In the genomic region with DNA sequence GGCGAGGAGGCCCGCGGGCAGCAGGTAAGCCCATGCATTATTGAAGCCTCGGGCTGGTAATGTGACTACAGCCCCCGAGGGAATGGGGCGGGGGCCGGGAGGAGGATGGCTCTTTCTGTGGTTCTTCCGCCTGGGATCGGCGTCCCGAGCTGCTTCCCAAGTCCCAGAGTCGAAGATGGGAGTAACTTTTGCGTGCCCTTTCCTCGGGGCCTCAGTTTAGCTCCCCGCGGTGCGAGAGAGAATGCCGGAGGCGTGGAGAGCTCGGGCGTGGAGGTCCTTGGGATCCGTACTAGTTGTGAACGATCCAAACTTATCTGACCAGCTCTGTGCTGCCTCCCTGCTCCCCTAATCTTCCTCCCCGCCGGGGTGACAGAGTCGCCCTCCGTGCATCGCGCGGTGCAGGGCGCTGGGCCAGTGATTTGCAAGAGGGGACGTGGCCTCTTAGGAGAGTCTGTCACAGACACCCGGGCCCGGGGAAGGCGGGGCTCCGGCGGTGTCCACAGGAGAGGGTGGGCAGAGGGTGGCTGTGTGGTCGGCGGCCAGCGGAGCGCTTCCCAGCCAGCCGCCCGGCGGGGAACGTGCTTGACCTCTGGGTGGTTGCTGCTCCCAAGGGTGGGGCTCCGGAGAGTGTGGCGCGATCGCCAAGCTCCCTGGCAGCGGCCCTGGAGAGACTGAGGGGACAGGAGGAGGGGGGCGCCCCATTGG, we compare ENCODE assay signal across 1 cellular context.
TF ChIP-seq lines count a peak whose summit lies in the region.

No MANE protein-coding gene starts in this region.

TF ChIP-seq in HepG2, 621 proteins besides CTCF, POLR2A, EP300 and RAD21 (continued from another document and continues in another):
- TF ChIP-seq BCLAF1 (IDR thresholded peaks at IDR 0.05) = no peak
- peak; percentile 42; the same call in 1 of the 2 replicates for TF ChIP-seq FOXO1 (CRISPR knock-in tag; IDR thresholded peaks at IDR 0.05)
- 0 out of 2 replicates have a peak, but pooled peaks have one; percentile 33 for TF ChIP-seq SPEN (CRISPR knock-in tag; IDR thresholded peaks at IDR 0.05; ENCODE audit: low read depth)
- no peak; the same call in 1 of the 2 replicates for TF ChIP-seq BCL3 (CRISPR knock-in tag; IDR thresholded peaks at IDR 0.05)
- no peak for TF ChIP-seq RBM39 (IDR thresholded peaks at IDR 0.05; ENCODE audit: low read depth, low read length, poor library complexity, severe bottlenecking)
- no peak; the same call in 1 of the 2 replicates for TF ChIP-seq ZNF350 (CRISPR knock-in tag; IDR thresholded peaks at IDR 0.05; ENCODE audit: borderline replicate concordance, low read depth)
- no peak for TF ChIP-seq TBP (CRISPR knock-in tag; IDR thresholded peaks at IDR 0.05)
- no peak for TF ChIP-seq CC2D1A (CRISPR knock-in tag; IDR thresholded peaks at IDR 0.05)
- no peak for TF ChIP-seq RORA (CRISPR knock-in tag; IDR thresholded peaks at IDR 0.05)
- TF ChIP-seq, protein P1, sequence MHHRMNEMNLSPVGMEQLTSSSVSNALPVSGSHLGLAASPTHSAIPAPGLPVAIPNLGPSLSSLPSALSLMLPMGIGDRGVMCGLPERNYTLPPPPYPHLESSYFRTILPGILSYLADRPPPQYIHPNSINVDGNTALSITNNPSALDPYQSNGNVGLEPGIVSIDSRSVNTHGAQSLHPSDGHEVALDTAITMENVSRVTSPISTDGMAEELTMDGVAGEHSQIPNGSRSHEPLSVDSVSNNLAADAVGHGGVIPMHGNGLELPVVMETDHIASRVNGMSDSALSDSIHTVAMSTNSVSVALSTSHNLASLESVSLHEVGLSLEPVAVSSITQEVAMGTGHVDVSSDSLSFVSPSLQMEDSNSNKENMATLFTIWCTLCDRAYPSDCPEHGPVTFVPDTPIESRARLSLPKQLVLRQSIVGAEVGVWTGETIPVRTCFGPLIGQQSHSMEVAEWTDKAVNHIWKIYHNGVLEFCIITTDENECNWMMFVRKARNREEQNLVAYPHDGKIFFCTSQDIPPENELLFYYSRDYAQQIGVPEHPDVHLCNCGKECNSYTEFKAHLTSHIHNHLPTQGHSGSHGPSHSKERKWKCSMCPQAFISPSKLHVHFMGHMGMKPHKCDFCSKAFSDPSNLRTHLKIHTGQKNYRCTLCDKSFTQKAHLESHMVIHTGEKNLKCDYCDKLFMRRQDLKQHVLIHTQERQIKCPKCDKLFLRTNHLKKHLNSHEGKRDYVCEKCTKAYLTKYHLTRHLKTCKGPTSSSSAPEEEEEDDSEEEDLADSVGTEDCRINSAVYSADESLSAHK (CRISPR knock-in tag; IDR thresholded peaks at IDR 0.05; ENCODE audit: borderline replicate concordance) = no peak
- TF ChIP-seq MLLT10 (CRISPR knock-in tag; IDR thresholded peaks at IDR 0.05) = 0 out of 2 replicates have a peak, but pooled peaks have one; percentile 20
- no peak; the same call in 1 of the 2 replicates for TF ChIP-seq EED (CRISPR knock-in tag; IDR thresholded peaks at IDR 0.05)
- TF ChIP-seq REXO4 (CRISPR knock-in tag; IDR thresholded peaks at IDR 0.05; ENCODE audit: borderline replicate concordance) = no peak
- peak; percentile 73 for TF ChIP-seq ATF7-NPFF (CRISPR knock-in tag; IDR thresholded peaks at IDR 0.05; ENCODE audit: low read depth)
- TF ChIP-seq PHF5A (CRISPR knock-in tag; IDR thresholded peaks at IDR 0.05; ENCODE audit: low read depth, unreplicated experiment) = no peak
- TF ChIP-seq FOXA3 (CRISPR knock-in tag; IDR thresholded peaks at IDR 0.05) = peak; percentile 36; the same call in 1 of the 2 replicates
- no peak for TF ChIP-seq ZNF33A (CRISPR knock-in tag; IDR thresholded peaks at IDR 0.05; ENCODE audit: borderline replicate concordance)
- TF ChIP-seq ZNF772 (CRISPR knock-in tag; IDR thresholded peaks at IDR 0.05) = peak; percentile 75; the same call in 1 of the 2 replicates
- TF ChIP-seq SOX13 (IDR thresholded peaks at IDR 0.05) = no peak; the same call in 1 of the 2 replicates
- peak in 1 of 2 experiments; percentile 42; a peak in 2 of 4 replicates for TF ChIP-seq SOX13 (CRISPR knock-in tag; conservative IDR thresholded peaks at IDR 0.05 in 1 of 2, IDR thresholded peaks at IDR 0.05 in 1 of 2)
- TF ChIP-seq ZNF430 (CRISPR knock-in tag; IDR thresholded peaks at IDR 0.05) = no peak; the same call in 1 of the 2 replicates
- TF ChIP-seq ZNF34 (CRISPR knock-in tag; IDR thresholded peaks at IDR 0.05; ENCODE audit: borderline replicate concordance) = no peak; the same call in 1 of the 2 replicates
- peak; percentile 51; the same call in 1 of the 2 replicates for TF ChIP-seq ZBTB14 (CRISPR knock-in tag; IDR thresholded peaks at IDR 0.05)
- TF ChIP-seq ZNF75D (CRISPR knock-in tag; IDR thresholded peaks at IDR 0.05; ENCODE audit: borderline replicate concordance) = no peak
- TF ChIP-seq, protein P2, sequence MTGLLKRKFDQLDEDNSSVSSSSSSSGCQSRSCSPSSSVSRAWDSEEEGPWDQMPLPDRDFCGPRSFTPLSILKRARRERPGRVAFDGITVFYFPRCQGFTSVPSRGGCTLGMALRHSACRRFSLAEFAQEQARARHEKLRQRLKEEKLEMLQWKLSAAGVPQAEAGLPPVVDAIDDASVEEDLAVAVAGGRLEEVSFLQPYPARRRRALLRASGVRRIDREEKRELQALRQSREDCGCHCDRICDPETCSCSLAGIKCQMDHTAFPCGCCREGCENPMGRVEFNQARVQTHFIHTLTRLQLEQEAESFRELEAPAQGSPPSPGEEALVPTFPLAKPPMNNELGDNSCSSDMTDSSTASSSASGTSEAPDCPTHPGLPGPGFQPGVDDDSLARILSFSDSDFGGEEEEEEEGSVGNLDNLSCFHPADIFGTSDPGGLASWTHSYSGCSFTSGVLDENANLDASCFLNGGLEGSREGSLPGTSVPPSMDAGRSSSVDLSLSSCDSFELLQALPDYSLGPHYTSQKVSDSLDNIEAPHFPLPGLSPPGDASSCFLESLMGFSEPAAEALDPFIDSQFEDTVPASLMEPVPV (CRISPR knock-in tag; IDR thresholded peaks at IDR 0.05) = no peak; the same call in 1 of the 2 replicates
- TF ChIP-seq, protein P3, sequence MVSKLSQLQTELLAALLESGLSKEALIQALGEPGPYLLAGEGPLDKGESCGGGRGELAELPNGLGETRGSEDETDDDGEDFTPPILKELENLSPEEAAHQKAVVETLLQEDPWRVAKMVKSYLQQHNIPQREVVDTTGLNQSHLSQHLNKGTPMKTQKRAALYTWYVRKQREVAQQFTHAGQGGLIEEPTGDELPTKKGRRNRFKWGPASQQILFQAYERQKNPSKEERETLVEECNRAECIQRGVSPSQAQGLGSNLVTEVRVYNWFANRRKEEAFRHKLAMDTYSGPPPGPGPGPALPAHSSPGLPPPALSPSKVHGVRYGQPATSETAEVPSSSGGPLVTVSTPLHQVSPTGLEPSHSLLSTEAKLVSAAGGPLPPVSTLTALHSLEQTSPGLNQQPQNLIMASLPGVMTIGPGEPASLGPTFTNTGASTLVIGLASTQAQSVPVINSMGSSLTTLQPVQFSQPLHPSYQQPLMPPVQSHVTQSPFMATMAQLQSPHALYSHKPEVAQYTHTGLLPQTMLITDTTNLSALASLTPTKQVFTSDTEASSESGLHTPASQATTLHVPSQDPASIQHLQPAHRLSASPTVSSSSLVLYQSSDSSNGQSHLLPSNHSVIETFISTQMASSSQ (IDR thresholded peaks at IDR 0.05; ENCODE audit: low read depth) = no peak
- TF ChIP-seq, protein P3 (CRISPR knock-in tag; IDR thresholded peaks at IDR 0.05; ENCODE audit: borderline replicate concordance) = peak; percentile 49; the same call in 1 of the 2 replicates
- TF ChIP-seq, protein P4, sequence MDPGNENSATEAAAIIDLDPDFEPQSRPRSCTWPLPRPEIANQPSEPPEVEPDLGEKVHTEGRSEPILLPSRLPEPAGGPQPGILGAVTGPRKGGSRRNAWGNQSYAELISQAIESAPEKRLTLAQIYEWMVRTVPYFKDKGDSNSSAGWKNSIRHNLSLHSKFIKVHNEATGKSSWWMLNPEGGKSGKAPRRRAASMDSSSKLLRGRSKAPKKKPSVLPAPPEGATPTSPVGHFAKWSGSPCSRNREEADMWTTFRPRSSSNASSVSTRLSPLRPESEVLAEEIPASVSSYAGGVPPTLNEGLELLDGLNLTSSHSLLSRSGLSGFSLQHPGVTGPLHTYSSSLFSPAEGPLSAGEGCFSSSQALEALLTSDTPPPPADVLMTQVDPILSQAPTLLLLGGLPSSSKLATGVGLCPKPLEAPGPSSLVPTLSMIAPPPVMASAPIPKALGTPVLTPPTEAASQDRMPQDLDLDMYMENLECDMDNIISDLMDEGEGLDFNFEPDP (CRISPR knock-in tag; conservative IDR thresholded peaks at IDR 0.05) = no peak
- TF ChIP-seq HCFC1 (IDR thresholded peaks at IDR 0.05; ENCODE audit: low read depth, low read length) = no peak
- TF ChIP-seq ZNF839 (CRISPR knock-in tag; IDR thresholded peaks at IDR 0.05; ENCODE audit: borderline replicate concordance) = peak; percentile 93; the same call in 1 of the 2 replicates
- TF ChIP-seq ZNF552 (CRISPR knock-in tag; IDR thresholded peaks at IDR 0.05; ENCODE audit: borderline replicate concordance) = peak; percentile 87; the same call in 1 of the 2 replicates
- no peak for TF ChIP-seq ZNF569 (CRISPR knock-in tag; IDR thresholded peaks at IDR 0.05; ENCODE audit: borderline replicate concordance)
- TF ChIP-seq BORCS8-MEF2B (CRISPR knock-in tag; IDR thresholded peaks at IDR 0.05) = peak; percentile 86; the same call in 1 of the 2 replicates
- TF ChIP-seq GATA4 (IDR thresholded peaks at IDR 0.05; ENCODE audit: borderline replicate concordance, low read depth) = no peak
- TF ChIP-seq UBTF (CRISPR knock-in tag; IDR thresholded peaks at IDR 0.05) = peak; percentile 84
